In genomic region chr2:68722712-68723111, GRCh38 we compare ENCODE assay signal across 1 cellular context.
TF ChIP-seq lines count a peak whose summit lies in the region.

No MANE protein-coding gene starts in this region.

TF ChIP-seq in GM23338, 12 proteins besides CTCF, POLR2A, EP300 and RAD21 (continued from another document):
- TF ChIP-seq, protein P1, sequence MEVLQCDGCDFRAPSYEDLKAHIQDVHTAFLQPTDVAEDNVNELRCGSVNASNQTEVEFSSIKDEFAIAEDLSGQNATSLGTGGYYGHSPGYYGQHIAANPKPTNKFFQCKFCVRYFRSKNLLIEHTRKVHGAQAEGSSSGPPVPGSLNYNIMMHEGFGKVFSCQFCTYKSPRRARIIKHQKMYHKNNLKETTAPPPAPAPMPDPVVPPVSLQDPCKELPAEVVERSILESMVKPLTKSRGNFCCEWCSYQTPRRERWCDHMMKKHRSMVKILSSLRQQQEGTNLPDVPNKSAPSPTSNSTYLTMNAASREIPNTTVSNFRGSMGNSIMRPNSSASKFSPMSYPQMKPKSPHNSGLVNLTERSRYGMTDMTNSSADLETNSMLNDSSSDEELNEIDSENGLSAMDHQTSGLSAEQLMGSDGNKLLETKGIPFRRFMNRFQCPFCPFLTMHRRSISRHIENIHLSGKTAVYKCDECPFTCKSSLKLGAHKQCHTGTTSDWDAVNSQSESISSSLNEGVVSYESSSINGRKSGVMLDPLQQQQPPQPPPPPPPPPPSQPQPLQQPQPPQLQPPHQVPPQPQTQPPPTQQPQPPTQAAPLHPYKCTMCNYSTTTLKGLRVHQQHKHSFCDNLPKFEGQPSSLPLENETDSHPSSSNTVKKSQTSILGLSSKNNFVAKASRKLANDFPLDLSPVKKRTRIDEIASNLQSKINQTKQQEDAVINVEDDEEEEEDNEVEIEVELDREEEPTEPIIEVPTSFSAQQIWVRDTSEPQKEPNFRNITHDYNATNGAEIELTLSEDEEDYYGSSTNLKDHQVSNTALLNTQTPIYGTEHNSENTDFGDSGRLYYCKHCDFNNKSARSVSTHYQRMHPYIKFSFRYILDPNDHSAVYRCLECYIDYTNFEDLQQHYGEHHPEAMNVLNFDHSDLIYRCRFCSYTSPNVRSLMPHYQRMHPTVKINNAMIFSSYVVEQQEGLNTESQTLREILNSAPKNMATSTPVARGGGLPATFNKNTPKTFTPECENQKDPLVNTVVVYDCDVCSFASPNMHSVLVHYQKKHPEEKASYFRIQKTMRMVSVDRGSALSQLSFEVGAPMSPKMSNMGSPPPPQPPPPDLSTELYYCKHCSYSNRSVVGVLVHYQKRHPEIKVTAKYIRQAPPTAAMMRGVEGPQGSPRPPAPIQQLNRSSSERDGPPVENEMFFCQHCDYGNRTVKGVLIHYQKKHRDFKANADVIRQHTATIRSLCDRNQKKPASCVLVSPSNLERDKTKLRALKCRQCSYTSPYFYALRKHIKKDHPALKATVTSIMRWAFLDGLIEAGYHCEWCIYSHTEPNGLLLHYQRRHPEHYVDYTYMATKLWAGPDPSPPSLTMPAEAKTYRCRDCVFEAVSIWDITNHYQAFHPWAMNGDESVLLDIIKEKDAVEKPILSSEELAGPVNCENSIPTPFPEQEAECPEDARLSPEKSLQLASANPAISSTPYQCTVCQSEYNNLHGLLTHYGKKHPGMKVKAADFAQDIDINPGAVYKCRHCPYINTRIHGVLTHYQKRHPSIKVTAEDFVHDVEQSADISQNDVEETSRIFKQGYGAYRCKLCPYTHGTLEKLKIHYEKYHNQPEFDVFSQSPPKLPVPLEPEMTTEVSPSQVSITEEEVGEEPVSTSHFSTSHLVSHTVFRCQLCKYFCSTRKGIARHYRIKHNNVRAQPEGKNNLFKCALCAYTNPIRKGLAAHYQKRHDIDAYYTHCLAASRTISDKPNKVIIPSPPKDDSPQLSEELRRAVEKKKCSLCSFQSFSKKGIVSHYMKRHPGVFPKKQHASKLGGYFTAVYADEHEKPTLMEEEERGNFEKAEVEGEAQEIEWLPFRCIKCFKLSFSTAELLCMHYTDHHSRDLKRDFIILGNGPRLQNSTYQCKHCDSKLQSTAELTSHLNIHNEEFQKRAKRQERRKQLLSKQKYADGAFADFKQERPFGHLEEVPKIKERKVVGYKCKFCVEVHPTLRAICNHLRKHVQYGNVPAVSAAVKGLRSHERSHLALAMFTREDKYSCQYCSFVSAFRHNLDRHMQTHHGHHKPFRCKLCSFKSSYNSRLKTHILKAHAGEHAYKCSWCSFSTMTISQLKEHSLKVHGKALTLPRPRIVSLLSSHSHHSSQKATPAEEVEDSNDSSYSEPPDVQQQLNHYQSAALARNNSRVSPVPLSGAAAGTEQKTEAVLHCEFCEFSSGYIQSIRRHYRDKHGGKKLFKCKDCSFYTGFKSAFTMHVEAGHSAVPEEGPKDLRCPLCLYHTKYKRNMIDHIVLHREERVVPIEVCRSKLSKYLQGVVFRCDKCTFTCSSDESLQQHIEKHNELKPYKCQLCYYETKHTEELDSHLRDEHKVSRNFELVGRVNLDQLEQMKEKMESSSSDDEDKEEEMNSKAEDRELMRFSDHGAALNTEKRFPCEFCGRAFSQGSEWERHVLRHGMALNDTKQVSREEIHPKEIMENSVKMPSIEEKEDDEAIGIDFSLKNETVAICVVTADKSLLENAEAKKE (CRISPR knock-in tag; IDR thresholded peaks at IDR 0.05), result no peak
- TF ChIP-seq, protein P2, sequence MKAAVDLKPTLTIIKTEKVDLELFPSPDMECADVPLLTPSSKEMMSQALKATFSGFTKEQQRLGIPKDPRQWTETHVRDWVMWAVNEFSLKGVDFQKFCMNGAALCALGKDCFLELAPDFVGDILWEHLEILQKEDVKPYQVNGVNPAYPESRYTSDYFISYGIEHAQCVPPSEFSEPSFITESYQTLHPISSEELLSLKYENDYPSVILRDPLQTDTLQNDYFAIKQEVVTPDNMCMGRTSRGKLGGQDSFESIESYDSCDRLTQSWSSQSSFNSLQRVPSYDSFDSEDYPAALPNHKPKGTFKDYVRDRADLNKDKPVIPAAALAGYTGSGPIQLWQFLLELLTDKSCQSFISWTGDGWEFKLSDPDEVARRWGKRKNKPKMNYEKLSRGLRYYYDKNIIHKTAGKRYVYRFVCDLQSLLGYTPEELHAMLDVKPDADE (IDR thresholded peaks at IDR 0.05), result no peak
- TF ChIP-seq EZH2phosphoT487 (IDR thresholded peaks at IDR 0.05; ENCODE audit: unreplicated experiment), result no peak
- no peak for TF ChIP-seq ZNF331 (CRISPR knock-in tag; IDR thresholded peaks at IDR 0.05; ENCODE audit: low read depth)
- TF ChIP-seq NANOG (IDR thresholded peaks at IDR 0.05; ENCODE audit: borderline replicate concordance), result no peak
- TF ChIP-seq POLR2AphosphoS5 (IDR thresholded peaks at IDR 0.05; ENCODE audit: low read depth), result no peak
- no peak for TF ChIP-seq JUNB (IDR thresholded peaks at IDR 0.05; ENCODE audit: unreplicated experiment)
- TF ChIP-seq, protein P3, sequence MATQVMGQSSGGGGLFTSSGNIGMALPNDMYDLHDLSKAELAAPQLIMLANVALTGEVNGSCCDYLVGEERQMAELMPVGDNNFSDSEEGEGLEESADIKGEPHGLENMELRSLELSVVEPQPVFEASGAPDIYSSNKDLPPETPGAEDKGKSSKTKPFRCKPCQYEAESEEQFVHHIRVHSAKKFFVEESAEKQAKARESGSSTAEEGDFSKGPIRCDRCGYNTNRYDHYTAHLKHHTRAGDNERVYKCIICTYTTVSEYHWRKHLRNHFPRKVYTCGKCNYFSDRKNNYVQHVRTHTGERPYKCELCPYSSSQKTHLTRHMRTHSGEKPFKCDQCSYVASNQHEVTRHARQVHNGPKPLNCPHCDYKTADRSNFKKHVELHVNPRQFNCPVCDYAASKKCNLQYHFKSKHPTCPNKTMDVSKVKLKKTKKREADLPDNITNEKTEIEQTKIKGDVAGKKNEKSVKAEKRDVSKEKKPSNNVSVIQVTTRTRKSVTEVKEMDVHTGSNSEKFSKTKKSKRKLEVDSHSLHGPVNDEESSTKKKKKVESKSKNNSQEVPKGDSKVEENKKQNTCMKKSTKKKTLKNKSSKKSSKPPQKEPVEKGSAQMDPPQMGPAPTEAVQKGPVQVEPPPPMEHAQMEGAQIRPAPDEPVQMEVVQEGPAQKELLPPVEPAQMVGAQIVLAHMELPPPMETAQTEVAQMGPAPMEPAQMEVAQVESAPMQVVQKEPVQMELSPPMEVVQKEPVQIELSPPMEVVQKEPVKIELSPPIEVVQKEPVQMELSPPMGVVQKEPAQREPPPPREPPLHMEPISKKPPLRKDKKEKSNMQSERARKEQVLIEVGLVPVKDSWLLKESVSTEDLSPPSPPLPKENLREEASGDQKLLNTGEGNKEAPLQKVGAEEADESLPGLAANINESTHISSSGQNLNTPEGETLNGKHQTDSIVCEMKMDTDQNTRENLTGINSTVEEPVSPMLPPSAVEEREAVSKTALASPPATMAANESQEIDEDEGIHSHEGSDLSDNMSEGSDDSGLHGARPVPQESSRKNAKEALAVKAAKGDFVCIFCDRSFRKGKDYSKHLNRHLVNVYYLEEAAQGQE (IDR thresholded peaks at IDR 0.05; ENCODE audit: unreplicated experiment), result no peak
- TF ChIP-seq EZH2 (IDR thresholded peaks at IDR 0.05; ENCODE audit: low read depth, unreplicated experiment), result no peak
- TF ChIP-seq CREB1 (CRISPR knock-in tag; IDR thresholded peaks at IDR 0.05; ENCODE audit: low read depth), result no peak
TF ChIP-seq in GM23338: peak in this region for 0.
